Comparison of ENCODE assay signal across 19 cellular contexts in the genomic region with DNA sequence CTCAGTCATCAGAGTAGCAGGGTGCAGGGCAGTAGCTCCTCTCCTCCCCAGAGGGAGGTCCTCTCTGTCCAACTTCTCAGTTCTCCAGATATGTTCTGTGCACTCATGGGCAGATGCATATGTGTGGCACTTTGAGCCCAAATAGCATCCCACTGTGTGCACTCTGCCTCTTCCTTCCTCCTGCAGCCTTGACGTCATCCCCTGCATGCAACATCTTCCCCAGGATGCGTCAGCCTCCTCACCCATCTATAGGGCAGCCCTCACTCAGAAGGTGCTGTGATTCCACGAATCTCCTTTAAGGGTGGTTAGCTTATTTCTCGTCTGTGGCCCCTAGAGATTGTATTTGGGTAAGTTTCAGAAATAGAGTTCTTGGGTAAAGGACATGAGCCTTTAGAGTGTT. TPM values are rescaled to one million over a fixed set of nuclear protein-coding genes. Genes with fewer than 3 reads are reported as not detected.
DNase-seq lines count a peak whose midpoint lies in the region; ATAC-seq and TF ChIP-seq lines count a peak whose summit lies in the region.
"Had no signal": no experiment of that assay in that cellular context is flagged by ENCODE, and none has a peak within 500 bp of the region (broad histone marks: within the 10 kb centered on the region; RNA-seq: fewer than 3 reads in every experiment).

No MANE protein-coding gene starts in this region.

- no peak overlapping the region for H2AFZ ChIP-seq in neural progenitor cell (replicated peaks)

- H3K27me3 ChIP-seq in neural progenitor cell (no peaks in the 10 kb centered on the region), tibial nerve (no peaks in the 10 kb centered on the region)
- H3K27me3 ChIP-seq: left lung, pancreas, testis had no signal

- no peak for DNase-seq in activated naive CD8-positive, alpha-beta T cell treated with anti-CD3 and anti-CD28 coated beads, Interleukin-2, amount 10 ng/mL, durations not matched to agents 7 days and 5 days
- DNase-seq in activated naive CD8-positive, alpha-beta T cell treated with anti-CD3 and anti-CD28 coated beads, Interleukin-2, amount 50 U/mL, for 24 hours, result no peak
- no peak for DNase-seq in coronary artery (ENCODE audit: low spot score)
- DNase-seq in neural progenitor cell (ENCODE audit: low spot score), result no peak
- no peak for DNase-seq in tibial nerve (ENCODE audit: low spot score in 2 of 2)
- DNase-seq in AG20443 (ENCODE audit: low spot score), result no peak
- no peak for DNase-seq in NCI-H187 treated with DMSO at 0.1 percent for 48 hours (lab: John Stamatoyannopoulos, UW)
- DNase-seq: activated effector memory CD4-positive, alpha-beta T cell treated with Interleukin-2 at 50 U/mL for 16 hours; CD4-positive, alpha-beta T cell; left lung; NCI-H1417 treated with DMSO at 0.1 percent for 48 hours; NCI-H2171; NCI-H774; pancreas; small intestine; stimulated activated CD4-positive, alpha-beta T cell treated with anti-CD3 and anti-CD28 coated beads, Interleukin-4, amount 100 ng/mL, for 4 hours; T1000; testis had no signal

- H3K4me1 ChIP-seq in neural progenitor cell, result peaks cover 16% of the 10 kb centered on the region
- peaks cover 0 to 78% (median 62%) of the 10 kb centered on the region in 4 donors for H3K4me1 ChIP-seq in tibial nerve
- H3K4me1 ChIP-seq: pancreas had no signal

- H3F3A ChIP-seq in neural progenitor cell (ENCODE audit: low read depth), result no peaks in the 10 kb centered on the region

- no peaks in the 10 kb centered on the region for H3K79me2 ChIP-seq in neural progenitor cell (ENCODE audit: low read depth)

- H3K4me1 Mint-ChIP-seq in activated naive CD8-positive, alpha-beta T cell treated with anti-CD3 and anti-CD28 coated beads, Interleukin-2, amount 10 ng/mL, durations not matched to agents 7 days and 5 days, result peaks cover 14% of the 10 kb centered on the region
- H3K4me1 Mint-ChIP-seq in activated naive CD8-positive, alpha-beta T cell treated with anti-CD3 and anti-CD28 coated beads, Interleukin-2, amount 50 U/mL, for 24 hours, result peaks cover 13% of the 10 kb centered on the region
- H3K4me1 Mint-ChIP-seq in neural progenitor cell, result peaks cover 42% of the 10 kb centered on the region

- peak overlapping the region; percentile 67 for H3K27ac Mint-ChIP-seq in activated naive CD8-positive, alpha-beta T cell treated with anti-CD3 and anti-CD28 coated beads, Interleukin-2, amount 10 ng/mL, durations not matched to agents 7 days and 5 days
- no peak overlapping the region for H3K27ac Mint-ChIP-seq in activated naive CD8-positive, alpha-beta T cell treated with anti-CD3 and anti-CD28 coated beads, Interleukin-2, amount 50 U/mL, for 24 hours
- no peak overlapping the region for H3K27ac Mint-ChIP-seq in neural progenitor cell
- H3K27ac Mint-ChIP-seq: CD4-positive, alpha-beta T cell had no signal

- H3K4me3 ChIP-seq in coronary artery (no peak overlapping the region), neural progenitor cell (no peak overlapping the region), tibial nerve (no peak overlapping the region)
- H3K4me3 ChIP-seq: left lung, pancreas, testis had no signal

- no peak overlapping the region for H3K9ac ChIP-seq in neural progenitor cell

- TF ChIP-seq CTCF in coronary artery (IDR thresholded peaks at IDR 0.05), result no peak
- no peak for TF ChIP-seq CTCF in neural progenitor cell (IDR thresholded peaks at IDR 0.05)
- TF ChIP-seq CTCF in tibial nerve (IDR thresholded peaks at IDR 0.05), result no peak

- TF ChIP-seq POLR2A in tibial nerve (IDR thresholded peaks at IDR 0.05), result no peak

- WGBS in tibial nerve, 2 donors, result 84 to 85% methylated on average over 4 of the region's 4 CpGs

- H3K9me3 Mint-ChIP-seq in activated naive CD8-positive, alpha-beta T cell treated with anti-CD3 and anti-CD28 coated beads, Interleukin-2, amount 10 ng/mL, durations not matched to agents 7 days and 5 days, result no peaks in the 10 kb centered on the region
- H3K9me3 Mint-ChIP-seq in activated naive CD8-positive, alpha-beta T cell treated with anti-CD3 and anti-CD28 coated beads, Interleukin-2, amount 50 U/mL, for 24 hours, result no peaks in the 10 kb centered on the region
- no peaks in the 10 kb centered on the region for H3K9me3 Mint-ChIP-seq in neural progenitor cell
- H3K9me3 Mint-ChIP-seq: CD4-positive, alpha-beta T cell had no signal

- no peaks in the 10 kb centered on the region for H3K27me3 Mint-ChIP-seq in activated naive CD8-positive, alpha-beta T cell treated with anti-CD3 and anti-CD28 coated beads, Interleukin-2, amount 10 ng/mL, durations not matched to agents 7 days and 5 days
- H3K27me3 Mint-ChIP-seq in activated naive CD8-positive, alpha-beta T cell treated with anti-CD3 and anti-CD28 coated beads, Interleukin-2, amount 50 U/mL, for 24 hours, result no peaks in the 10 kb centered on the region
- no peaks in the 10 kb centered on the region for H3K27me3 Mint-ChIP-seq in neural progenitor cell (ENCODE audit: insufficient read depth, low read depth)
- H3K27me3 Mint-ChIP-seq: CD4-positive, alpha-beta T cell had no signal

- H3K9me3 ChIP-seq in neural progenitor cell (ENCODE audit: low read depth) (no peaks in the 10 kb centered on the region), tibial nerve (no peaks in the 10 kb centered on the region)
- H3K9me3 ChIP-seq: left lung, pancreas, testis had no signal

- no peaks in the 10 kb centered on the region for H3K36me3 ChIP-seq in neural progenitor cell
- peaks cover 0 to 24% (median 0%) of the 10 kb centered on the region in 3 donors for H3K36me3 ChIP-seq in tibial nerve
- H3K36me3 ChIP-seq: pancreas had no signal

- H4K20me1 ChIP-seq in neural progenitor cell (ENCODE audit: low read depth), result peaks cover 70% of the 10 kb centered on the region

- no peak for ATAC-seq in activated naive CD8-positive, alpha-beta T cell treated with anti-CD3 and anti-CD28 coated beads, Interleukin-2, amount 10 ng/mL, durations not matched to agents 7 days and 5 days (ENCODE audit: low read depth)
- ATAC-seq in activated naive CD8-positive, alpha-beta T cell treated with anti-CD3 and anti-CD28 coated beads, Interleukin-2, amount 50 U/mL, for 24 hours, result no peak
- no peak for ATAC-seq in HG03139 (IDR thresholded peaks at IDR 0.05; ENCODE audit: unreplicated experiment)

- no peak overlapping the region for H3K4me2 ChIP-seq in neural progenitor cell

- POLR2A ChIA-PET in activated naive CD8-positive, alpha-beta T cell treated with anti-CD3 and anti-CD28 coated beads, Interleukin-2, amount 10 ng/mL, durations not matched to agents 7 days and 5 days (lab: Charles Lee), result no interaction called here

- H3K4me3 Mint-ChIP-seq in activated naive CD8-positive, alpha-beta T cell treated with anti-CD3 and anti-CD28 coated beads, Interleukin-2, amount 10 ng/mL, durations not matched to agents 7 days and 5 days, result no peak overlapping the region
- H3K4me3 Mint-ChIP-seq in activated naive CD8-positive, alpha-beta T cell treated with anti-CD3 and anti-CD28 coated beads, Interleukin-2, amount 50 U/mL, for 24 hours, result no peak overlapping the region
- peak overlapping the region; percentile 7 for H3K4me3 Mint-ChIP-seq in neural progenitor cell
- H3K4me3 Mint-ChIP-seq: CD4-positive, alpha-beta T cell had no signal

- no peak for TF ChIP-seq EP300 in tibial nerve (IDR thresholded peaks at IDR 0.05)

- no peaks in the 10 kb centered on the region for H3K36me3 Mint-ChIP-seq in activated naive CD8-positive, alpha-beta T cell treated with anti-CD3 and anti-CD28 coated beads, Interleukin-2, amount 10 ng/mL, durations not matched to agents 7 days and 5 days
- H3K36me3 Mint-ChIP-seq in activated naive CD8-positive, alpha-beta T cell treated with anti-CD3 and anti-CD28 coated beads, Interleukin-2, amount 50 U/mL, for 24 hours (ENCODE audit: low read depth), result no peaks in the 10 kb centered on the region
- peaks cover 4% of the 10 kb centered on the region for H3K36me3 Mint-ChIP-seq in neural progenitor cell

- H3K27ac ChIP-seq in coronary artery (peak overlapping the region; percentile 98), neural progenitor cell (no peak overlapping the region), tibial nerve (peak overlapping the region; percentile 74 to 94 (median 86))

RNA-seq across cellular contexts. Expression of a gene that starts 22.1 kb away (rescaled TPM):
- 10 to 100 TPM; 10.3 to 11.8 TPM for total RNA-seq in activated naive CD8-positive, alpha-beta T cell treated with anti-CD3 and anti-CD28 coated beads, Interleukin-2, amount 10 ng/mL, durations not matched to agents 7 days and 5 days
- 2.4 and 5.7 TPM in 2 replicates for total RNA-seq in neural progenitor cell (ENCODE audit: low replicate concordance)
- 1 to 10 TPM; 4.0 to 7.8 (median 6.7) TPM for total RNA-seq in tibial nerve

RNA-seq across cellular contexts. Expression of a gene that starts 24.5 kb away (rescaled TPM):
- 10 to 100 TPM; 13.6 to 14.3 TPM for total RNA-seq in activated naive CD8-positive, alpha-beta T cell treated with anti-CD3 and anti-CD28 coated beads, Interleukin-2, amount 10 ng/mL, durations not matched to agents 7 days and 5 days
- 5.8 and 7.1 TPM in 2 replicates for total RNA-seq in neural progenitor cell (ENCODE audit: low replicate concordance)
- 10 to 100 TPM; 12.9 to 38.4 (median 15.1) TPM for total RNA-seq in tibial nerve

RNA-seq across cellular contexts. Expression of a gene that starts 48.7 kb away (rescaled TPM):
- total RNA-seq in activated naive CD8-positive, alpha-beta T cell treated with anti-CD3 and anti-CD28 coated beads, Interleukin-2, amount 10 ng/mL, durations not matched to agents 7 days and 5 days, result under 1 TPM in 1 of 2 experiments, not detected in 1; 0.19 TPM
- total RNA-seq in neural progenitor cell (ENCODE audit: low replicate concordance) (0.11 and 1.4 TPM in 2 replicates), tibial nerve (10 to 100 TPM in 1 of 4 donors, 1 to 10 TPM in 2, not detected in 1; 3.1 to 12.6 (median 4.2) TPM)

RNA-seq across cellular contexts. Expression of a gene that starts 54.7 kb away (rescaled TPM):
- not detected for total RNA-seq in activated naive CD8-positive, alpha-beta T cell treated with anti-CD3 and anti-CD28 coated beads, Interleukin-2, amount 10 ng/mL, durations not matched to agents 7 days and 5 days
- total RNA-seq in neural progenitor cell (ENCODE audit: low replicate concordance) (0.84 TPM in 1 of 2 replicates, not detected in the other), tibial nerve (100 to 1,000 TPM in 1 of 4 donors, 10 to 100 TPM in 3; 27.4 to 115 (median 43.6) TPM)
- total RNA-seq: CD4-positive, alpha-beta T cell had no signal
